Comparison of ENCODE assay signal across 27 cellular contexts in genomic region chr17:80224683-80225082, GRCh38. TPM values are rescaled to one million over a fixed set of nuclear protein-coding genes. Genes with fewer than 3 reads are reported as not detected.
"Had no signal": no experiment of that assay in that cellular context is flagged by ENCODE, and none has a peak within 500 bp of the region (broad histone marks: within the 10 kb centered on the region; RNA-seq: fewer than 3 reads in every experiment).

No MANE protein-coding gene starts in this region.

- ATAC-seq: activated CD8-positive, alpha-beta T cell treated with anti-CD3 and anti-CD28 coated beads for 36 hours; activated naive CD8-positive, alpha-beta T cell treated with anti-CD3 and anti-CD28 coated beads, Interleukin-2, amount 50 U/mL, for 24 hours; gastrocnemius medialis; lower lobe of right lung; natural killer cell; right lobe of liver; stimulated activated naive CD8-positive, alpha-beta T cell treated with anti-CD3 and anti-CD28 coated beads, Interleukin-15, Interleukin-2, amounts not matched to agents 100 U/mL and 50 U/mL, for 24 hours had no signal

- H3K4me1 ChIP-seq: breast epithelium had no signal

- H3K9me3 ChIP-seq: breast epithelium, gastrocnemius medialis, lower lobe of right lung, right lobe of liver, testis, transverse colon had no signal

- H3K27ac Mint-ChIP-seq: activated CD8-positive, alpha-beta T cell treated with anti-CD3 and anti-CD28 coated beads for 36 hours; activated naive CD4-positive, alpha-beta T cell treated with anti-CD3 and anti-CD28 coated beads, Interleukin-2, amount 50 U/mL, for 24 hours; activated T-helper 2 cell treated with anti-CD3 and anti-CD28 coated beads, Interferon-gamma antibody, Interleukin-2, Interleukin-4, amounts not matched to agents 10 μg/mL and 5 μg/mL and 100 μg/mL, durations not matched to agents 14 hours and 24 hours and 36 hours; neural progenitor cell had no signal

- H3K36me3 Mint-ChIP-seq: activated naive CD4-positive, alpha-beta T cell treated with anti-CD3 and anti-CD28 coated beads, Interleukin-2, amount 50 U/mL, for 24 hours; natural killer cell had no signal

- H3K4me3 ChIP-seq: breast epithelium, gastrocnemius medialis, lower lobe of right lung, neural progenitor cell, right lobe of liver, testis, transverse colon had no signal

- H3K27me3 Mint-ChIP-seq: activated CD8-positive, alpha-beta T cell treated with anti-CD3 and anti-CD28 coated beads for 36 hours; activated naive CD4-positive, alpha-beta T cell treated with anti-CD3 and anti-CD28 coated beads, Interleukin-2, amount 50 U/mL, for 24 hours; central memory CD8-positive, alpha-beta T cell had no signal

- H3K9ac ChIP-seq: neural progenitor cell had no signal

- H3K27me3 ChIP-seq: breast epithelium, gastrocnemius medialis, neural progenitor cell, right lobe of liver, testis, transverse colon had no signal

- H3K36me3 ChIP-seq: breast epithelium, neural progenitor cell, right lobe of liver, transverse colon had no signal

- DNase-seq: activated CD4-positive, alpha-beta T cell treated with anti-CD3 and anti-CD28 coated beads for 1 hour; activated CD4-positive, alpha-beta T cell treated with anti-CD3 and anti-CD28 coated beads, Interleukin-2, amount 50 U/mL, for 1 hour; activated CD8-positive, alpha-beta T cell treated with anti-CD3 and anti-CD28 coated beads for 36 hours; activated naive CD8-positive, alpha-beta T cell treated with anti-CD3 and anti-CD28 coated beads, Interleukin-2, amount 50 U/mL, for 24 hours; activated T-cell treated with anti-CD3 and anti-CD28 coated beads, Interleukin-2, amount 50 U/mL, for 48 hours; amygdala; dermis blood vessel endothelial cell; effector CD4-positive, alpha-beta T cell; gastrocnemius medialis; hippocampal formation; immature natural killer cell; lower lobe of right lung; mesenchymal stem cell; natural killer cell; occipital lobe; right lobe of liver; stimulated activated CD4-positive, alpha-beta T cell treated with anti-CD3 and anti-CD28 coated beads, Interleukin-2, amount 100 ng/mL, for 48 hours; stimulated activated naive CD8-positive, alpha-beta T cell treated with anti-CD3 and anti-CD28 coated beads, Interleukin-15, Interleukin-2, amounts not matched to agents 100 U/mL and 50 U/mL, for 24 hours; T-helper 2 cell; testis; transverse colon had no signal

- H3K9me3 Mint-ChIP-seq: activated CD8-positive, alpha-beta T cell treated with anti-CD3 and anti-CD28 coated beads for 36 hours; activated naive CD4-positive, alpha-beta T cell treated with anti-CD3 and anti-CD28 coated beads, Interleukin-2, amount 50 U/mL, for 24 hours; activated naive CD8-positive, alpha-beta T cell treated with anti-CD3 and anti-CD28 coated beads, Interleukin-2, amount 50 U/mL, for 24 hours; activated T-helper 2 cell treated with anti-CD3 and anti-CD28 coated beads, Interferon-gamma antibody, Interleukin-2, Interleukin-4, amounts not matched to agents 10 μg/mL and 5 μg/mL and 100 μg/mL, durations not matched to agents 14 hours and 24 hours and 36 hours; central memory CD8-positive, alpha-beta T cell; immature natural killer cell; neural progenitor cell had no signal

- H3K27ac ChIP-seq: breast epithelium, lower lobe of right lung, neural progenitor cell, right lobe of liver, testis, transverse colon had no signal

- H3K4me3 Mint-ChIP-seq: activated CD8-positive, alpha-beta T cell treated with anti-CD3 and anti-CD28 coated beads for 36 hours; activated naive CD4-positive, alpha-beta T cell treated with anti-CD3 and anti-CD28 coated beads, Interleukin-2, amount 50 U/mL, for 24 hours; activated naive CD8-positive, alpha-beta T cell treated with anti-CD3 and anti-CD28 coated beads, Interleukin-2, amount 50 U/mL, for 24 hours; central memory CD8-positive, alpha-beta T cell; natural killer cell; neural progenitor cell had no signal

RNA-seq across cellular contexts. Expression of gene CARD14, which starts 54.9 kb away (rescaled TPM):
- total RNA-seq: activated T-helper 2 cell treated with anti-CD3 and anti-CD28 coated beads, Interferon-gamma antibody, Interleukin-2, Interleukin-4, amounts not matched to agents 10 μg/mL and 5 μg/mL and 100 μg/mL, durations not matched to agents 14 hours and 24 hours and 36 hours; gastrocnemius medialis; kidney epithelial cell had no signal
- polyA plus RNA-seq: immature natural killer cell had no signal
